In genomic region chr4:155952546-155952945, GRCh38 we compare ENCODE assay signal across 10 cellular contexts. TPM values are rescaled to one million over a fixed set of nuclear protein-coding genes. Genes with fewer than 3 reads are reported as not detected.
DNase-seq lines count a peak whose midpoint lies in the region; ATAC-seq, FAIRE-seq and TF ChIP-seq lines count a peak whose summit lies in the region.
"Had no signal": no experiment of that assay in that cellular context is flagged by ENCODE, and none has a peak within 500 bp of the region (broad histone marks: within the 10 kb centered on the region; RNA-seq: fewer than 3 reads in every experiment).

No MANE protein-coding gene starts in this region.

- no peak overlapping the region for H3K9ac ChIP-seq in parathyroid adenoma

- WGBS in esophagus muscularis mucosa = 33% methylated on average over 4 of the region's 4 CpGs

- H3K9me3 ChIP-seq in CD4-positive, CD25-positive, alpha-beta regulatory T cell (ENCODE audit: control insufficient read depth in 2 of 2, low read length in 2 of 2) = no peaks in the 10 kb centered on the region
- no peaks in the 10 kb centered on the region for H3K9me3 ChIP-seq in esophagus muscularis mucosa
- H3K9me3 ChIP-seq in parathyroid adenoma (ENCODE audit: control insufficient read depth, low read length) = no peaks in the 10 kb centered on the region

- H3K9me3 Mint-ChIP-seq in CD4-positive, CD25-positive, alpha-beta regulatory T cell = no peaks in the 10 kb centered on the region

- no peak for TF ChIP-seq CTCF in esophagus muscularis mucosa (IDR thresholded peaks at IDR 0.05)
- no peak for TF ChIP-seq CTCF in parathyroid adenoma (IDR thresholded peaks at IDR 0.05)

- intact Hi-C loops in esophagus muscularis mucosa (cut with DNase I) = loop anchor here (5.0 to 10.0 kb wide), 3 partner anchors 510 to 1092 kb away; no protein-coding TSS in a partner anchor

- TF ChIP-seq EP300 in esophagus muscularis mucosa (IDR thresholded peaks at IDR 0.05) = no peak

- no peaks in the 10 kb centered on the region for H3K36me3 ChIP-seq in CD4-positive, CD25-positive, alpha-beta regulatory T cell (ENCODE audit: control insufficient read depth, insufficient read depth, low read length)
- H3K36me3 ChIP-seq in esophagus muscularis mucosa = no peaks in the 10 kb centered on the region
- H3K36me3 ChIP-seq in parathyroid adenoma (ENCODE audit: control insufficient read depth, insufficient read depth, low read length) = no peaks in the 10 kb centered on the region

- FAIRE-seq in frontal cortex (lab: Jason Lieb, UNC) = no peak

- peaks cover 20 to 37% (median 28%) of the 10 kb centered on the region in 4 donors for H3K4me1 Mint-ChIP-seq in CD4-positive, CD25-positive, alpha-beta regulatory T cell

- H3K27me3 ChIP-seq in CD4-positive, CD25-positive, alpha-beta regulatory T cell (ENCODE audit: control insufficient read depth, insufficient read depth, low read length) = no peaks in the 10 kb centered on the region
- H3K27me3 ChIP-seq in esophagus muscularis mucosa = no peaks in the 10 kb centered on the region
- no peaks in the 10 kb centered on the region for H3K27me3 ChIP-seq in parathyroid adenoma (ENCODE audit: control insufficient read depth, insufficient read depth, low read length)

- H3K27ac ChIP-seq in CD4-positive, CD25-positive, alpha-beta regulatory T cell (ENCODE audit: insufficient read depth, low read length, poor library complexity, severe bottlenecking) = no peak overlapping the region
- H3K27ac ChIP-seq in esophagus muscularis mucosa (replicated peaks in 1 of 4) = peak overlapping the region; percentile 94 to 98 (median 96)
- H3K27ac ChIP-seq in parathyroid adenoma = peak overlapping the region; percentile 5

- no peak overlapping the region for H3K4me2 ChIP-seq in parathyroid adenoma (ENCODE audit: low read length)

- no peaks in the 10 kb centered on the region for H3K79me2 ChIP-seq in parathyroid adenoma

- no peak for ATAC-seq in CD4-positive, CD25-positive, alpha-beta regulatory T cell (ENCODE audit: low read depth in 2 of 2)
- no peak for ATAC-seq in GM18867 (IDR thresholded peaks at IDR 0.05; ENCODE audit: unreplicated experiment)

- no peak for TF ChIP-seq POLR2A in esophagus muscularis mucosa (IDR thresholded peaks at IDR 0.05; ENCODE audit: low read depth)

- peak overlapping the region in 1 of 3 donors; percentile 14 for H3K27ac Mint-ChIP-seq in CD4-positive, CD25-positive, alpha-beta regulatory T cell

- peak overlapping the region; percentile 56 to 85 (median 72) for H3K4me3 Mint-ChIP-seq in CD4-positive, CD25-positive, alpha-beta regulatory T cell

- no peak overlapping the region for H3K4me3 ChIP-seq in CD4-positive, CD25-positive, alpha-beta regulatory T cell (ENCODE audit: low read depth, low read length)
- H3K4me3 ChIP-seq in esophagus muscularis mucosa (peak overlapping the region; percentile 67 to 81 (median 78)), parathyroid adenoma (ENCODE audit: low read depth, low read length) (no peak overlapping the region)

- H3K27me3 Mint-ChIP-seq in CD4-positive, CD25-positive, alpha-beta regulatory T cell = peaks cover 2% of the 10 kb centered on the region

- peaks cover 4% of the 10 kb centered on the region for H3K4me1 ChIP-seq in CD4-positive, CD25-positive, alpha-beta regulatory T cell (ENCODE audit: control insufficient read depth, insufficient read depth, low read length, poor library complexity, severe bottlenecking)
- H3K4me1 ChIP-seq in esophagus muscularis mucosa (peaks cover 4 to 20% (median 14%) of the 10 kb centered on the region in 4 donors), parathyroid adenoma (no peaks in the 10 kb centered on the region)

- no peak for DNase-seq in CD4-positive, CD25-positive, alpha-beta regulatory T cell
- DNase-seq in RPMI7951 (ENCODE audit: low read depth) (peak; percentile 35), esophagus muscularis mucosa (ENCODE audit: extremely low spot score) (no peak), AML-193 (lab: John Stamatoyannopoulos, UW) (no peak), frontal cortex (ENCODE audit: low spot score in 2 of 2) (no peak), SHP77 (lab: John Stamatoyannopoulos, UW) (no peak)
- DNase-seq: activated gamma-delta T cell had no signal

- H2AFZ ChIP-seq in parathyroid adenoma = peak overlapping the region; percentile 97

- H3K36me3 Mint-ChIP-seq in CD4-positive, CD25-positive, alpha-beta regulatory T cell = no peaks in the 10 kb centered on the region

RNA-seq across cellular contexts. Expression of gene CTSO, which starts 1.1 kb away (rescaled TPM):
- 9.5 TPM for total RNA-seq in CD4-positive, CD25-positive, alpha-beta regulatory T cell
- polyA plus RNA-seq in CD4-positive, CD25-positive, alpha-beta regulatory T cell = 10 to 100 TPM; 26.0 to 34.5 (median 32.5) TPM
- 4.7 and 5.0 TPM in 2 replicates for total RNA-seq in RPMI7951 (2014; rRNA removed; shearing (Covaris generic))
- total RNA-seq in esophagus muscularis mucosa = 10 to 100 TPM; 18.8 to 22.8 (median 21.3) TPM
- 7.3 TPM for total RNA-seq in frontal cortex

RNA-seq across cellular contexts. Expression of gene TDO2, which starts 49.0 kb away (rescaled TPM):
- not detected for total RNA-seq in CD4-positive, CD25-positive, alpha-beta regulatory T cell
- polyA plus RNA-seq in CD4-positive, CD25-positive, alpha-beta regulatory T cell = not detected
- 12.1 and 12.9 TPM in 2 replicates for total RNA-seq in RPMI7951 (2014; rRNA removed; shearing (Covaris generic))
- total RNA-seq in esophagus muscularis mucosa (not detected), frontal cortex (not detected)
- total RNA-seq: neural crest cell had no signal

Comparison
In these comparisons a context has a peak if more than half of its experiments do, and no peak if none do; other contexts are left out.
1. H3K4me3 ChIP-seq: peak in esophagus muscularis mucosa (4 of 4); none in CD4-positive, CD25-positive, alpha-beta regulatory T cell (single experiment) and parathyroid adenoma (single experiment).
2. RNA of gene TDO2, which starts 49.0 kb away (total RNA-seq): 12.1 to 12.9 TPM in RPMI7951; not detected in CD4-positive, CD25-positive, alpha-beta regulatory T cell (single experiment), not detected in esophagus muscularis mucosa and not detected in frontal cortex (single experiment); every median in the first group is over 10 times any median in the second.